In the genomic region with DNA sequence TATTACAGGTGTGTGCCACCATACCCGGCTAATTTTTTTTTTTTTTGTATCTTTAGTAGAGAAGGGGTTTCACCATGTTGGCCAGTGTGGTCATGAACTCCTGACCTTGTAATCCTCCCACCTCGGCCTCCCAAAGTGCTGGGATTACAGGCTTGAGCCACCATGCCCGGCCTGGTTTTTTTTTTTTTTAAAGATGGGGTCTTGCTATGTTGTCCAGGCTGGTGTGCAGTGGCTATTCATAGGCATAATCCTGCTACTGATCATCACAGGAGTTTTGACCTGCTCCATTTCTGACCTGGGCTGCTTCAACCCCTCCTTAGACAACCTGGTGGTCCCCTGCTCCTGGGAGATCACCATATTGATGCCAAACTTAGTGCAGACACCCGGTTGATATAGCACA, we compare ENCODE assay signal across 38 cellular contexts. TPM values are rescaled to one million over a fixed set of nuclear protein-coding genes. Genes with fewer than 3 reads are reported as not detected.
"Had no signal": no experiment of that assay in that cellular context is flagged by ENCODE, and none has a peak within 500 bp of the region (broad histone marks: within the 10 kb centered on the region; RNA-seq: fewer than 3 reads in every experiment).

No MANE protein-coding gene starts in this region.

- H3K4me3 ChIP-seq: ascending aorta, cardiac muscle cell had no signal

- H3K4me1 ChIP-seq: ascending aorta had no signal

- FAIRE-seq: bronchial epithelial cell, TTC549 had no signal

- H3K27ac Mint-ChIP-seq: activated B cell treated with CpG ODN at 0.5 μM for 24 hours; activated CD4-positive, alpha-beta memory T cell treated with anti-CD3 and anti-CD28 coated beads, Interleukin-2, amount 10 ng/mL, durations not matched to agents 7 days and 5 days; activated CD4-positive, alpha-beta T cell treated with anti-CD3 and anti-CD28 coated beads for 36 hours; activated CD8-positive, alpha-beta memory T cell treated with anti-CD3 and anti-CD28 coated beads, Interleukin-2, amount 10 ng/mL, durations not matched to agents 7 days and 5 days; activated CD8-positive, alpha-beta T cell treated with anti-CD3 and anti-CD28 coated beads, Interleukin-2, amount 10 ng/mL, durations not matched to agents 7 days and 5 days; activated naive CD4-positive, alpha-beta T cell treated with anti-CD3 and anti-CD28 coated beads, Interleukin-2, amount 10 ng/mL, durations not matched to agents 7 days and 5 days; activated naive CD4-positive, alpha-beta T cell treated with anti-CD3 and anti-CD28 coated beads, Interleukin-2, amount 50 U/mL, for 24 hours; activated naive CD8-positive, alpha-beta T cell; activated naive CD8-positive, alpha-beta T cell treated with anti-CD3 and anti-CD28 coated beads, Interleukin-2, amount 10 ng/mL, durations not matched to agents 7 days and 5 days; activated naive CD8-positive, alpha-beta T cell treated with anti-CD3 and anti-CD28 coated beads, Interleukin-2, amount 50 U/mL, for 24 hours; activated T-cell treated with anti-CD3 and anti-CD28 coated beads, Interleukin-2, amount 50 U/mL, for 24 hours; activated T-helper 2 cell treated with anti-CD3 and anti-CD28 coated beads, Interferon-gamma antibody, Interleukin-2, Interleukin-4, amounts not matched to agents 10 μg/mL and 5 μg/mL and 100 μg/mL, durations not matched to agents 14 hours and 24 hours and 36 hours; T-helper 1 cell treated with Interleukin-12 subunit alpha and Interleukin-12 subunit beta and Interleukin-4 antibody, amounts not matched to agents 30 μg/mL and 1 μg/mL, for 36 hours; T-helper 2 cell treated with Interferon-gamma antibody and Interleukin-4, amounts not matched to agents 5 μg/mL and 100 μg/mL, for 36 hours had no signal

- H3K4me3 Mint-ChIP-seq: activated B cell treated with CpG ODN at 0.5 μM for 24 hours; activated CD4-positive, alpha-beta memory T cell treated with anti-CD3 and anti-CD28 coated beads, Interleukin-2, amount 10 ng/mL, durations not matched to agents 7 days and 5 days; activated CD4-positive, alpha-beta T cell treated with anti-CD3 and anti-CD28 coated beads for 36 hours; activated CD8-positive, alpha-beta memory T cell treated with anti-CD3 and anti-CD28 coated beads, Interleukin-2, amount 10 ng/mL, durations not matched to agents 7 days and 5 days; activated CD8-positive, alpha-beta T cell treated with anti-CD3 and anti-CD28 coated beads, Interleukin-2, amount 10 ng/mL, durations not matched to agents 7 days and 5 days; activated naive CD4-positive, alpha-beta T cell treated with anti-CD3 and anti-CD28 coated beads, Interleukin-2, amount 10 ng/mL, durations not matched to agents 7 days and 5 days; activated naive CD4-positive, alpha-beta T cell treated with anti-CD3 and anti-CD28 coated beads, Interleukin-2, amount 50 U/mL, for 24 hours; activated naive CD8-positive, alpha-beta T cell; activated naive CD8-positive, alpha-beta T cell treated with anti-CD3 and anti-CD28 coated beads, Interleukin-2, amount 10 ng/mL, durations not matched to agents 7 days and 5 days; activated naive CD8-positive, alpha-beta T cell treated with anti-CD3 and anti-CD28 coated beads, Interleukin-2, amount 50 U/mL, for 24 hours; activated T-cell treated with anti-CD3 and anti-CD28 coated beads, Interleukin-2, amount 50 U/mL, for 24 hours; central memory CD8-positive, alpha-beta T cell; T-helper 1 cell treated with Interleukin-12 subunit alpha and Interleukin-12 subunit beta and Interleukin-4 antibody, amounts not matched to agents 30 μg/mL and 1 μg/mL, for 36 hours; T-helper 2 cell treated with Interferon-gamma antibody and Interleukin-4, amounts not matched to agents 5 μg/mL and 100 μg/mL, for 36 hours had no signal

- H3K36me3 ChIP-seq: cardiac muscle cell had no signal

- H3K27me3 Mint-ChIP-seq: activated B cell treated with CpG ODN at 0.5 μM for 24 hours; activated CD4-positive, alpha-beta memory T cell treated with anti-CD3 and anti-CD28 coated beads, Interleukin-2, amount 10 ng/mL, durations not matched to agents 7 days and 5 days; activated CD4-positive, alpha-beta T cell treated with anti-CD3 and anti-CD28 coated beads for 36 hours; activated CD8-positive, alpha-beta memory T cell treated with anti-CD3 and anti-CD28 coated beads, Interleukin-2, amount 10 ng/mL, durations not matched to agents 7 days and 5 days; activated naive CD4-positive, alpha-beta T cell treated with anti-CD3 and anti-CD28 coated beads, Interleukin-2, amount 10 ng/mL, durations not matched to agents 7 days and 5 days; activated naive CD4-positive, alpha-beta T cell treated with anti-CD3 and anti-CD28 coated beads, Interleukin-2, amount 50 U/mL, for 24 hours; activated naive CD8-positive, alpha-beta T cell; activated naive CD8-positive, alpha-beta T cell treated with anti-CD3 and anti-CD28 coated beads, Interleukin-2, amount 10 ng/mL, durations not matched to agents 7 days and 5 days; activated T-cell treated with anti-CD3 and anti-CD28 coated beads, Interleukin-2, amount 50 U/mL, for 24 hours; central memory CD8-positive, alpha-beta T cell had no signal

- H3K4me1 Mint-ChIP-seq: brain had no signal

- H3K27me3 ChIP-seq: ascending aorta, cardiac muscle cell had no signal

- H3K9me3 Mint-ChIP-seq: activated naive CD4-positive, alpha-beta T cell treated with anti-CD3 and anti-CD28 coated beads, Interleukin-2, amount 50 U/mL, for 24 hours; activated naive CD8-positive, alpha-beta T cell treated with anti-CD3 and anti-CD28 coated beads, Interleukin-2, amount 10 ng/mL, durations not matched to agents 7 days and 5 days; central memory CD8-positive, alpha-beta T cell; T-helper 1 cell treated with Interleukin-12 subunit alpha and Interleukin-12 subunit beta and Interleukin-4 antibody, amounts not matched to agents 30 μg/mL and 1 μg/mL, for 36 hours had no signal

- H3K27ac ChIP-seq: ascending aorta, cardiac muscle cell, VCaP had no signal

- DNase-seq: activated B cell treated with CpG ODN at 0.5 μM for 24 hours; activated CD4-positive, alpha-beta memory T cell treated with anti-CD3 and anti-CD28 coated beads, Interleukin-2, amount 10 ng/mL, durations not matched to agents 7 days and 5 days; activated CD4-positive, alpha-beta T cell treated with anti-CD3 and anti-CD28 coated beads for 1 hour; activated CD4-positive, alpha-beta T cell treated with anti-CD3 and anti-CD28 coated beads for 36 hours; activated CD4-positive, alpha-beta T cell treated with anti-CD3 and anti-CD28 coated beads for 48 hours; activated CD4-positive, alpha-beta T cell treated with anti-CD3 and anti-CD28 coated beads, Interleukin-2, amount 50 U/mL, for 1 hour; activated CD4-positive, alpha-beta T cell treated with anti-CD3 and anti-CD28 coated beads, Interleukin-2, amount 50 U/mL, for 4 hours; activated CD8-positive, alpha-beta memory T cell treated with anti-CD3 and anti-CD28 coated beads for 24 hours; activated CD8-positive, alpha-beta memory T cell treated with anti-CD3 and anti-CD28 coated beads, Interleukin-2, amount 10 ng/mL, durations not matched to agents 7 days and 5 days; activated CD8-positive, alpha-beta memory T cell treated with anti-CD3 and anti-CD28 coated beads, Interleukin-2, amount 50 U/mL, for 48 hours; activated CD8-positive, alpha-beta T cell treated with anti-CD3 and anti-CD28 coated beads, Interleukin-2, amount 10 ng/mL, durations not matched to agents 7 days and 5 days; activated effector memory CD4-positive, alpha-beta T cell treated with Interleukin-2 at 50 U/mL for 16 hours; activated gamma-delta T cell; activated naive CD4-positive, alpha-beta T cell treated with anti-CD3 and anti-CD28 coated beads, Interleukin-2, amount 10 ng/mL, durations not matched to agents 7 days and 5 days; activated naive CD4-positive, alpha-beta T cell treated with Interleukin-2 at 50 U/mL for 16 hours; activated naive CD8-positive, alpha-beta T cell treated with anti-CD3 and anti-CD28 coated beads, Interleukin-2, amount 10 ng/mL, durations not matched to agents 7 days and 5 days; activated naive CD8-positive, alpha-beta T cell treated with anti-CD3 and anti-CD28 coated beads, Interleukin-2, amount 50 U/mL, for 24 hours; activated T-cell treated with anti-CD3 and anti-CD28 coated beads, Interleukin-2, amount 50 U/mL, for 24 hours; activated T-cell treated with anti-CD3 and anti-CD28 coated beads, Interleukin-2, amount 50 U/mL, for 48 hours; caudate nucleus; cerebellar nuclear complex; T-helper 1 cell; T-helper 2 cell; T-helper 9 cell had no signal

- ATAC-seq: activated CD4-positive, alpha-beta T cell treated with anti-CD3 and anti-CD28 coated beads for 36 hours; activated CD8-positive, alpha-beta memory T cell treated with anti-CD3 and anti-CD28 coated beads, Interleukin-2, amount 10 ng/mL, durations not matched to agents 7 days and 5 days; activated CD8-positive, alpha-beta T cell treated with anti-CD3 and anti-CD28 coated beads, Interleukin-2, amount 10 ng/mL, durations not matched to agents 7 days and 5 days; activated naive CD8-positive, alpha-beta T cell treated with anti-CD3 and anti-CD28 coated beads, Interleukin-2, amount 50 U/mL, for 24 hours had no signal

RNA-seq across cellular contexts. Expression of a gene that starts 20.7 kb away (rescaled TPM):
- total RNA-seq: activated B cell treated with CpG ODN at 0.5 μM for 24 hours had no signal

RNA-seq across cellular contexts. Expression of a gene that starts 48.4 kb away (rescaled TPM):
- total RNA-seq: bronchial epithelial cell had no signal

RNA-seq across cellular contexts. Expression of a gene that starts 55.6 kb away (rescaled TPM):
- total RNA-seq: activated B cell treated with CpG ODN at 0.5 μM for 24 hours; activated CD4-positive, alpha-beta memory T cell treated with anti-CD3 and anti-CD28 coated beads, Interleukin-2, amount 10 ng/mL, durations not matched to agents 7 days and 5 days; activated CD4-positive, alpha-beta T cell treated with anti-CD3 and anti-CD28 coated beads for 36 hours; activated CD8-positive, alpha-beta memory T cell treated with anti-CD3 and anti-CD28 coated beads, Interleukin-2, amount 10 ng/mL, durations not matched to agents 7 days and 5 days; activated CD8-positive, alpha-beta T cell treated with anti-CD3 and anti-CD28 coated beads, Interleukin-2, amount 10 ng/mL, durations not matched to agents 7 days and 5 days; activated naive CD8-positive, alpha-beta T cell treated with anti-CD3 and anti-CD28 coated beads, Interleukin-2, amount 10 ng/mL, durations not matched to agents 7 days and 5 days; activated T-helper 2 cell treated with anti-CD3 and anti-CD28 coated beads, Interferon-gamma antibody, Interleukin-2, Interleukin-4, amounts not matched to agents 10 μg/mL and 5 μg/mL and 100 μg/mL, durations not matched to agents 14 hours and 24 hours and 36 hours; ascending aorta; bronchial epithelial cell; cardiac muscle cell; chondrocyte had no signal
- polyA plus RNA-seq: adipose tissue, cardiac muscle cell had no signal
